In the genomic region with DNA sequence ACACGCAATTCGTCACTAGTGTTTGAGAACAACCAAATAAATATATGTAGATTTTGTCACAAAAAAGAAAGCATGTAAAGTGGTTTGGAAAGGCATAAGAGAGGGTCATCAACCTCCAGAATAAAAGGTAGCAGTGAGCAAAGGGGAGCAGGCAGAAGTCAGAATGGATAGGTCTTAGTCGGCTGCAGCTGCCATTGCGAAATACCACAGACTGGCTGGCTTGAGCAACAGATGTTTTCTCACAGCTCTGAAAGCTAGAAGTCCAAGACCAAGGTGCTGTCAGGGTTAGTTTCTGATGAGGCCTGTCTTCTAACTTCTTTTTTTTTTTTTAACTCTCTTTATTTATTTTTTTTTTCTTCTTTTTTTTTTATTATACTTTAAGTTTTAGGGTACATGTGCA, we compare ENCODE assay signal across 1 cellular context.
TF ChIP-seq lines count a peak whose summit lies in the region.

No MANE protein-coding gene starts in this region.

TF ChIP-seq in IMR-90, 13 proteins besides CTCF, POLR2A, EP300 and RAD21:
- TF ChIP-seq, protein P1, sequence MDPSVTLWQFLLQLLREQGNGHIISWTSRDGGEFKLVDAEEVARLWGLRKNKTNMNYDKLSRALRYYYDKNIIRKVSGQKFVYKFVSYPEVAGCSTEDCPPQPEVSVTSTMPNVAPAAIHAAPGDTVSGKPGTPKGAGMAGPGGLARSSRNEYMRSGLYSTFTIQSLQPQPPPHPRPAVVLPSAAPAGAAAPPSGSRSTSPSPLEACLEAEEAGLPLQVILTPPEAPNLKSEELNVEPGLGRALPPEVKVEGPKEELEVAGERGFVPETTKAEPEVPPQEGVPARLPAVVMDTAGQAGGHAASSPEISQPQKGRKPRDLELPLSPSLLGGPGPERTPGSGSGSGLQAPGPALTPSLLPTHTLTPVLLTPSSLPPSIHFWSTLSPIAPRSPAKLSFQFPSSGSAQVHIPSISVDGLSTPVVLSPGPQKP (IDR thresholded peaks at IDR 0.05; ENCODE audit: borderline replicate concordance, low read depth, low read length) = no peak
- peak; percentile 98 for TF ChIP-seq CEBPB (IDR thresholded peaks at IDR 0.05; ENCODE audit: low read depth, low read length)
